Comparison of ENCODE assay signal across 8 cellular contexts in the genomic region with DNA sequence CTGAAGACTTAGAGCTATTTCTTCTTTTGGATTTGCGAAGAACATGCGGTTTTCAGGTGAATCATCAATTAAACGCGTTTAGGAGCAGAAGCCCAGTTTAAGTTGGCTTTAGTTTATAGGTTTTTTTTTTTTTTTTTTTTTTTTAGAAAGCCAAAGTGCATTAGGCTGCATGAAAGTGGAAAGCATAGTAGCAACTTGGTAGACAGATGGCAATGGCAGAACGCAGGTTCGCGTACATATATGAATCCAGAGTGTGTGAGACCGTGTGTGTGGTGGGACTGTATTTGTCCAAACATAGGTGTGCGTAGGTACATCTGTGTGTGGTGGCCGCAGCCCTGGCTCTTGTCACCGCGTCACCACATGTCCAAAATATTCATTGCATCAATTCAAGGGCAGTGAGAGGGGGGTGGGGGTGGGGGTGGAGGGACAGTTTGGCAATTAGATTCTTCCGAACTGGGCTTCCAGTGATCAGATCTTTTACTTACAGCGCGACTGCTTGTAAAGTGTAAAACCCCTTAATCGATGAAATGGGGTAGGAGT. TPM values are rescaled to one million over a fixed set of nuclear protein-coding genes. Genes with fewer than 3 reads are reported as not detected.
A peak's percentile ranks its signal among the peaks of the same experiment; 100 is the strongest.
DNase-seq lines count a peak whose midpoint lies in the region; ATAC-seq and TF ChIP-seq lines count a peak whose summit lies in the region.

No MANE protein-coding gene starts in this region.

- no peak for TF ChIP-seq POLR2A in lower leg skin (IDR thresholded peaks at IDR 0.05)

- H3K27me3 Mint-ChIP-seq in IgD-negative memory B cell (no peaks in the 10 kb centered on the region), T-helper 17 cell (no peaks in the 10 kb centered on the region)
- H3K27me3 Mint-ChIP-seq in stimulated activated naive CD8-positive, alpha-beta T cell treated with anti-CD3 and anti-CD28 coated beads, Interleukin-15, amount 100 ng/mL, for 72 hours: no peaks in the 10 kb centered on the region

- WGBS in lower leg skin, 2 donors: 0 to 1% methylated on average over 16 of the region's 16 CpGs

- TF ChIP-seq CTCF in coronary artery (IDR thresholded peaks at IDR 0.05) (no peak), lower leg skin (IDR thresholded peaks at IDR 0.05) (no peak)

- peak; percentile 75 for DNase-seq in DMS53 (lab: John Stamatoyannopoulos, UW)
- no peak for DNase-seq in T-helper 17 cell
- DNase-seq in coronary artery (ENCODE audit: low spot score): no peak
- peak; percentile 34 to 83 for DNase-seq in lower leg skin (ENCODE audit: low spot score in 2 of 2)
- peak in 1 of 2 donors; percentile 50 for DNase-seq in stimulated activated naive CD8-positive, alpha-beta T cell treated with anti-CD3 and anti-CD28 coated beads, Interleukin-15, amount 100 ng/mL, for 72 hours
- DNase-seq in T1000 (lab: John Stamatoyannopoulos, UW): no peak
- no peak for DNase-seq in central memory CD4-positive, alpha-beta T cell

- H3K9me3 ChIP-seq in T-helper 17 cell (ENCODE audit: control insufficient read depth, low read length, poor library complexity, severe bottlenecking): no peaks in the 10 kb centered on the region

- H3K36me3 Mint-ChIP-seq in IgD-negative memory B cell (no peaks in the 10 kb centered on the region), T-helper 17 cell (ENCODE audit: low read depth) (peaks cover 2% of the 10 kb centered on the region)

- peaks cover 9 to 16% (median 13%) of the 10 kb centered on the region in 3 donors for H3K4me1 Mint-ChIP-seq in IgD-negative memory B cell
- peaks cover 18% of the 10 kb centered on the region for H3K4me1 Mint-ChIP-seq in T-helper 17 cell
- peaks cover 25% of the 10 kb centered on the region for H3K4me1 Mint-ChIP-seq in stimulated activated naive CD8-positive, alpha-beta T cell treated with anti-CD3 and anti-CD28 coated beads, Interleukin-15, amount 100 ng/mL, for 72 hours

- H3K27ac Mint-ChIP-seq in IgD-negative memory B cell (peak overlapping the region; percentile 92 to 97 (median 95)), T-helper 17 cell (peak overlapping the region; percentile 95)
- peak overlapping the region; percentile 99 to 100 for H3K27ac Mint-ChIP-seq in stimulated activated naive CD8-positive, alpha-beta T cell treated with anti-CD3 and anti-CD28 coated beads, Interleukin-15, amount 100 ng/mL, for 72 hours

- intact Hi-C loops in lower leg skin (cut with DNase I; ENCODE audit: low total_unique reads): no loop called here

- peak overlapping the region; percentile 89 to 100 for H3K27ac ChIP-seq in coronary artery

- no peak for ATAC-seq in T-helper 17 cell
- ATAC-seq in stimulated activated naive CD8-positive, alpha-beta T cell treated with anti-CD3 and anti-CD28 coated beads, Interleukin-15, amount 100 ng/mL, for 72 hours: no peak

- peak overlapping the region; percentile 99 for H3K4me3 ChIP-seq in coronary artery
- H3K4me3 ChIP-seq in lower leg skin (ENCODE audit: low read depth, poor library complexity, severe bottlenecking): peak overlapping the region; percentile 87

- H3K4me3 Mint-ChIP-seq in IgD-negative memory B cell (peak overlapping the region; percentile 94 to 100 (median 100)), T-helper 17 cell (peak overlapping the region; percentile 99)
- H3K4me3 Mint-ChIP-seq in stimulated activated naive CD8-positive, alpha-beta T cell treated with anti-CD3 and anti-CD28 coated beads, Interleukin-15, amount 100 ng/mL, for 72 hours: peak overlapping the region; percentile 96 to 100

- no peaks in the 10 kb centered on the region for H3K9me3 Mint-ChIP-seq in IgD-negative memory B cell
- no peaks in the 10 kb centered on the region for H3K9me3 Mint-ChIP-seq in stimulated activated naive CD8-positive, alpha-beta T cell treated with anti-CD3 and anti-CD28 coated beads, Interleukin-15, amount 100 ng/mL, for 72 hours

RNA-seq across cellular contexts. Expression of a gene that starts 0.9 kb away (rescaled TPM):
- polyA plus RNA-seq in IgD-negative memory B cell: 34.6 TPM
- total RNA-seq in T-helper 17 cell: 10 to 100 TPM; 38.0 to 53.1 TPM
- 10 to 100 TPM; 13.5 to 36.7 (median 19.6) TPM for total RNA-seq in lower leg skin

Comparison
In these comparisons a context has a peak if more than half of its experiments do, and no peak if none do; other contexts are left out.
1. DNase-seq: peak in DMS53 (single experiment) and lower leg skin (2 of 2); none in T-helper 17 cell (0 of 3), coronary artery (single experiment), T1000 (single experiment) and central memory CD4-positive, alpha-beta T cell (single experiment).
2. Peak in every context shown above with its lines, with median percentiles within 50 percentile points of each other: H3K27ac Mint-ChIP-seq and H3K4me3 Mint-ChIP-seq.